In genomic region chr4:2792396-2792710, GRCh38 we compare ENCODE assay signal across 10 cellular contexts. TPM values are rescaled to one million over a fixed set of nuclear protein-coding genes. Genes with fewer than 3 reads are reported as not detected.
A peak's percentile ranks its signal among the peaks of the same experiment; 100 is the strongest.
DNase-seq lines count a peak whose midpoint lies in the region; ATAC-seq and TF ChIP-seq lines count a peak whose summit lies in the region.
"Had no signal": no experiment of that assay in that cellular context is flagged by ENCODE, and none has a peak within 500 bp of the region (broad histone marks: within the 10 kb centered on the region; RNA-seq: fewer than 3 reads in every experiment).

No MANE protein-coding gene starts in this region.

- no peak for TF ChIP-seq POLR2A in testis (IDR thresholded peaks at IDR 0.05)

- H3K36me3 Mint-ChIP-seq in activated T-cell treated with anti-CD3 and anti-CD28 coated beads, Interleukin-2, amount 50 U/mL, for 4 hours (ENCODE audit: insufficient read depth): no peaks in the 10 kb centered on the region
- no peaks in the 10 kb centered on the region for H3K36me3 Mint-ChIP-seq in activated T-cell treated with anti-CD3 and anti-CD28 coated beads, Interleukin-2, amount 50 U/mL, for 72 hours (ENCODE audit: insufficient read depth in 2 of 2)
- no peaks in the 10 kb centered on the region for H3K36me3 Mint-ChIP-seq in WTC11

- DNase-seq in activated T-cell treated with anti-CD3 and anti-CD28 coated beads, Interleukin-2, amount 50 U/mL, for 4 hours: no peak
- DNase-seq in activated T-cell treated with anti-CD3 and anti-CD28 coated beads, Interleukin-2, amount 50 U/mL, for 72 hours: no peak
- DNase-seq in WTC11 (ENCODE audit: low spot score) (no peak), left lobe of liver (ENCODE audit: low spot score) (no peak), testis (no peak)

- peak overlapping the region; percentile 36 to 63 for H3K4me3 ChIP-seq in testis

- no peak overlapping the region for H3K27ac Mint-ChIP-seq in activated T-cell treated with anti-CD3 and anti-CD28 coated beads, Interleukin-2, amount 50 U/mL, for 72 hours
- no peak overlapping the region for H3K27ac Mint-ChIP-seq in WTC11
- H3K27ac Mint-ChIP-seq: HFFc6 had no signal

- ATAC-seq in activated T-cell treated with anti-CD3 and anti-CD28 coated beads, Interleukin-2, amount 50 U/mL, for 4 hours: no peak
- no peak for ATAC-seq in activated T-cell treated with anti-CD3 and anti-CD28 coated beads, Interleukin-2, amount 50 U/mL, for 72 hours (replicated peaks in 1 of 2)
- ATAC-seq in WTC11 (peak; percentile 2), left lobe of liver (peak; percentile 2), GM19328 (IDR thresholded peaks at IDR 0.05; ENCODE audit: unreplicated experiment) (no peak), HG02642 (IDR thresholded peaks at IDR 0.05; ENCODE audit: poor library complexity, unreplicated experiment) (no peak), GM18511 (IDR thresholded peaks at IDR 0.05; ENCODE audit: unreplicated experiment) (no peak)

- no peaks in the 10 kb centered on the region for H3K9me3 ChIP-seq in testis
- H3K9me3 ChIP-seq: SJCRH30 had no signal

- intact Hi-C loops in testis (cut with DNase I; ENCODE audit: low total_unique reads): no loop called here

- peaks cover 66% of the 10 kb centered on the region for H3K4me1 ChIP-seq in testis

- H3K27me3 Mint-ChIP-seq in activated T-cell treated with anti-CD3 and anti-CD28 coated beads, Interleukin-2, amount 50 U/mL, for 4 hours (ENCODE audit: low read depth): no peaks in the 10 kb centered on the region
- no peaks in the 10 kb centered on the region for H3K27me3 Mint-ChIP-seq in activated T-cell treated with anti-CD3 and anti-CD28 coated beads, Interleukin-2, amount 50 U/mL, for 72 hours (ENCODE audit: low read depth)
- peaks cover 21% of the 10 kb centered on the region for H3K27me3 Mint-ChIP-seq in WTC11 (ENCODE audit: low read depth)

- no peaks in the 10 kb centered on the region for H3K27me3 ChIP-seq in testis
- H3K27me3 ChIP-seq: SJCRH30 had no signal

- peaks cover 50% of the 10 kb centered on the region for H3K4me1 Mint-ChIP-seq in activated T-cell treated with anti-CD3 and anti-CD28 coated beads, Interleukin-2, amount 50 U/mL, for 4 hours (ENCODE audit: low read depth)
- H3K4me1 Mint-ChIP-seq in activated T-cell treated with anti-CD3 and anti-CD28 coated beads, Interleukin-2, amount 50 U/mL, for 72 hours (ENCODE audit: low read depth): peaks cover 45% of the 10 kb centered on the region
- H3K4me1 Mint-ChIP-seq in WTC11: peaks cover 17% of the 10 kb centered on the region

- CTCF ChIA-PET in WTC11 (lab: Charles Lee): interaction anchor here (0.5 to 1.1 kb wide), 4 partner anchors 26 to 64 kb away, joined by 3 to 6 read pairs (median 4); no protein-coding TSS in a partner anchor

- peak overlapping the region; percentile 46 for H3K4me3 Mint-ChIP-seq in activated T-cell treated with anti-CD3 and anti-CD28 coated beads, Interleukin-2, amount 50 U/mL, for 4 hours
- peak overlapping the region in 1 of 2 donors; percentile 46 for H3K4me3 Mint-ChIP-seq in activated T-cell treated with anti-CD3 and anti-CD28 coated beads, Interleukin-2, amount 50 U/mL, for 72 hours
- H3K4me3 Mint-ChIP-seq in WTC11: peak overlapping the region; percentile 25
- H3K4me3 Mint-ChIP-seq: HFFc6 had no signal

- H3K27ac ChIP-seq in testis: peak overlapping the region; percentile 55 to 80
- H3K27ac ChIP-seq: SJCRH30 had no signal

- TF ChIP-seq CTCF in WTC11 (IDR thresholded peaks at IDR 0.05): no peak
- no peak for TF ChIP-seq CTCF in testis (IDR thresholded peaks at IDR 0.05)

- 46 to 68% methylated on average over 4 to 8 of the region's 8 CpGs for WGBS in testis, 2 donors

- POLR2A ChIA-PET in WTC11 (lab: Charles Lee): interaction anchor here (0.6 to 1.3 kb wide), 3 partner anchors 36 to 167 kb away, joined by 3 to 6 read pairs (median 3); no protein-coding TSS in a partner anchor

- H3K9me3 Mint-ChIP-seq in activated T-cell treated with anti-CD3 and anti-CD28 coated beads, Interleukin-2, amount 50 U/mL, for 4 hours: no peaks in the 10 kb centered on the region
- H3K9me3 Mint-ChIP-seq in activated T-cell treated with anti-CD3 and anti-CD28 coated beads, Interleukin-2, amount 50 U/mL, for 72 hours: no peaks in the 10 kb centered on the region
- no peaks in the 10 kb centered on the region for H3K9me3 Mint-ChIP-seq in WTC11
- H3K9me3 Mint-ChIP-seq: HFFc6 had no signal

- no peaks in the 10 kb centered on the region for H3K36me3 ChIP-seq in testis (ENCODE audit: low read depth, missing control alignments)
- H3K36me3 ChIP-seq: SJCRH30 had no signal

TF ChIP-seq in WTC11, 78 proteins besides CTCF, POLR2A, EP300 and RAD21 (continues in another document):
- TF ChIP-seq, protein P1, sequence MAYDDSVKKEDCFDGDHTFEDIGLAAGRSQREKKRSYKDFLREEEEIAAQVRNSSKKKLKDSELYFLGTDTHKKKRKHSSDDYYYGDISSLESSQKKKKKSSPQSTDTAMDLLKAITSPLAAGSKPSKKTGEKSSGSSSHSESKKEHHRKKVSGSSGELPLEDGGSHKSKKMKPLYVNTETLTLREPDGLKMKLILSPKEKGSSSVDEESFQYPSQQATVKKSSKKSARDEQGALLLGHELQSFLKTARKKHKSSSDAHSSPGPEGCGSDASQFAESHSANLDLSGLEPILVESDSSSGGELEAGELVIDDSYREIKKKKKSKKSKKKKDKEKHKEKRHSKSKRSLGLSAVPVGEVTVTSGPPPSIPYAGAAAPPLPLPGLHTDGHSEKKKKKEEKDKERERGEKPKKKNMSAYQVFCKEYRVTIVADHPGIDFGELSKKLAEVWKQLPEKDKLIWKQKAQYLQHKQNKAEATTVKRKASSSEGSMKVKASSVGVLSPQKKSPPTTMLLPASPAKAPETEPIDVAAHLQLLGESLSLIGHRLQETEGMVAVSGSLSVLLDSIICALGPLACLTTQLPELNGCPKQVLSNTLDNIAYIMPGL (CRISPR knock-in tag; IDR thresholded peaks at IDR 0.05): 0 out of 2 replicates have a peak, but pooled peaks have one; percentile 36
- TF ChIP-seq, protein P2, sequence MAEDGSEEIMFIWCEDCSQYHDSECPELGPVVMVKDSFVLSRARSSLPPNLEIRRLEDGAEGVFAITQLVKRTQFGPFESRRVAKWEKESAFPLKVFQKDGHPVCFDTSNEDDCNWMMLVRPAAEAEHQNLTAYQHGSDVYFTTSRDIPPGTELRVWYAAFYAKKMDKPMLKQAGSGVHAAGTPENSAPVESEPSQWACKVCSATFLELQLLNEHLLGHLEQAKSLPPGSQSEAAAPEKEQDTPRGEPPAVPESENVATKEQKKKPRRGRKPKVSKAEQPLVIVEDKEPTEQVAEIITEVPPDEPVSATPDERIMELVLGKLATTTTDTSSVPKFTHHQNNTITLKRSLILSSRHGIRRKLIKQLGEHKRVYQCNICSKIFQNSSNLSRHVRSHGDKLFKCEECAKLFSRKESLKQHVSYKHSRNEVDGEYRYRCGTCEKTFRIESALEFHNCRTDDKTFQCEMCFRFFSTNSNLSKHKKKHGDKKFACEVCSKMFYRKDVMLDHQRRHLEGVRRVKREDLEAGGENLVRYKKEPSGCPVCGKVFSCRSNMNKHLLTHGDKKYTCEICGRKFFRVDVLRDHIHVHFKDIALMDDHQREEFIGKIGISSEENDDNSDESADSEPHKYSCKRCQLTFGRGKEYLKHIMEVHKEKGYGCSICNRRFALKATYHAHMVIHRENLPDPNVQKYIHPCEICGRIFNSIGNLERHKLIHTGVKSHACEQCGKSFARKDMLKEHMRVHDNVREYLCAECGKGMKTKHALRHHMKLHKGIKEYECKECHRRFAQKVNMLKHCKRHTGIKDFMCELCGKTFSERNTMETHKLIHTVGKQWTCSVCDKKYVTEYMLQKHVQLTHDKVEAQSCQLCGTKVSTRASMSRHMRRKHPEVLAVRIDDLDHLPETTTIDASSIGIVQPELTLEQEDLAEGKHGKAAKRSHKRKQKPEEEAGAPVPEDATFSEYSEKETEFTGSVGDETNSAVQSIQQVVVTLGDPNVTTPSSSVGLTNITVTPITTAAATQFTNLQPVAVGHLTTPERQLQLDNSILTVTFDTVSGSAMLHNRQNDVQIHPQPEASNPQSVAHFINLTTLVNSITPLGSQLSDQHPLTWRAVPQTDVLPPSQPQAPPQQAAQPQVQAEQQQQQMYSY (CRISPR knock-in tag; IDR thresholded peaks at IDR 0.05): no peak
- TF ChIP-seq ZNF671 (CRISPR knock-in tag; IDR thresholded peaks at IDR 0.05): no peak
- no peak for TF ChIP-seq SP1 (CRISPR knock-in tag; conservative IDR thresholded peaks at IDR 0.05)

RNA-seq across cellular contexts. Expression of gene SH3BP2, which starts 0.5 kb away (rescaled TPM):
- total RNA-seq in activated T-cell treated with anti-CD3 and anti-CD28 coated beads, Interleukin-2, amount 50 U/mL, for 4 hours: 10 to 100 TPM; 72.2 to 77.9 (median 76.7) TPM
- 10 to 100 TPM; 60.7 to 65.6 TPM for total RNA-seq in activated T-cell treated with anti-CD3 and anti-CD28 coated beads, Interleukin-2, amount 50 U/mL, for 72 hours
- 43.2 to 49.1 TPM (median 44.5 TPM) in 3 replicates for total RNA-seq in WTC11 (2021)
- 59.8 TPM for total RNA-seq in left lobe of liver
- 10 to 100 TPM; 45.0 to 47.3 TPM for total RNA-seq in testis
- 26.6 TPM for polyA plus RNA-seq in testis (ENCODE audit: insufficient read depth, low read depth, low replicate concordance)

RNA-seq across cellular contexts. Expression of gene TNIP2, which starts 36.2 kb away (rescaled TPM):
- 100 to 1,000 TPM in 2 of 3 donors, 10 to 100 TPM in 1; 95.4 to 116 (median 101) TPM for total RNA-seq in activated T-cell treated with anti-CD3 and anti-CD28 coated beads, Interleukin-2, amount 50 U/mL, for 4 hours
- total RNA-seq in activated T-cell treated with anti-CD3 and anti-CD28 coated beads, Interleukin-2, amount 50 U/mL, for 72 hours: 10 to 100 TPM; 72.3 to 85.8 TPM
- total RNA-seq in WTC11 (2021) (39.3 to 44.4 TPM (median 41.5 TPM) in 3 replicates), left lobe of liver (13.1 TPM), testis (100 to 1,000 TPM in 1 of 2 donors, 10 to 100 TPM in 1; 99.7 to 108 TPM)
- 35.1 TPM for polyA plus RNA-seq in testis (ENCODE audit: insufficient read depth, low read depth, low replicate concordance)

RNA-seq across cellular contexts. Expression of gene ADD1, which starts 51.3 kb away (rescaled TPM):
- total RNA-seq in activated T-cell treated with anti-CD3 and anti-CD28 coated beads, Interleukin-2, amount 50 U/mL, for 4 hours: 100 to 1,000 TPM; 147 to 175 (median 153) TPM
- 100 to 1,000 TPM; 281 to 282 TPM for total RNA-seq in activated T-cell treated with anti-CD3 and anti-CD28 coated beads, Interleukin-2, amount 50 U/mL, for 72 hours
- total RNA-seq in WTC11 (2021): 164 to 178 TPM (median 167 TPM) in 3 replicates
- total RNA-seq in left lobe of liver: 113 TPM
- 100 to 1,000 TPM; 318 to 355 TPM for total RNA-seq in testis
- polyA plus RNA-seq in testis (ENCODE audit: insufficient read depth, low read depth, low replicate concordance): 233 TPM

Comparison
In these comparisons a context has a peak if more than half of its experiments do, and no peak if none do; other contexts are left out.
1. ATAC-seq: peak in WTC11 (single experiment) and left lobe of liver (single experiment); none in activated T-cell treated with anti-CD3 and anti-CD28 coated beads, Interleukin-2, amount 50 U/mL, for 4 hours (0 of 2), activated T-cell treated with anti-CD3 and anti-CD28 coated beads, Interleukin-2, amount 50 U/mL, for 72 hours (0 of 2), GM19328 (single experiment), HG02642 (single experiment) and GM18511 (single experiment).